ENCODE assay signal across 22 cellular contexts in genomic region chr7:73967832-73968295, GRCh38.
"Had no signal": no experiment of that assay in that cellular context is flagged by ENCODE, and none has a peak within 500 bp of the region (broad histone marks: within the 10 kb centered on the region; RNA-seq: fewer than 3 reads in every experiment).

No MANE protein-coding gene starts in this region.

- H3K4me3 Mint-ChIP-seq: activated B cell treated with CpG ODN at 0.5 μM for 24 hours; activated CD4-positive, alpha-beta T cell treated with anti-CD3 and anti-CD28 coated beads for 36 hours; activated naive CD4-positive, alpha-beta T cell treated with anti-CD3 and anti-CD28 coated beads, Interleukin-2, amount 50 U/mL, for 24 hours; brain; dendritic cell treated with granulocyte-macrophage colony-stimulating factor and Interleukin-4, amounts not matched to agents 40 ng/mL and 50 ng/mL, for 4 days; mesothelial cell of epicardium; naive thymus-derived CD8-positive, alpha-beta T cell; T-helper 17 cell had no signal

- H3K36me3 ChIP-seq: pancreas, upper lobe of left lung had no signal

- H3K4me1 Mint-ChIP-seq: activated CD4-positive, alpha-beta T cell treated with anti-CD3 and anti-CD28 coated beads for 36 hours; activated naive CD4-positive, alpha-beta T cell treated with anti-CD3 and anti-CD28 coated beads, Interleukin-2, amount 50 U/mL, for 24 hours; mesothelial cell of epicardium; naive thymus-derived CD8-positive, alpha-beta T cell had no signal

- H3K4me3 ChIP-seq: lung, pancreas, upper lobe of left lung had no signal

- H3K9me3 ChIP-seq: pancreas had no signal

- H3K27ac Mint-ChIP-seq: activated B cell treated with CpG ODN at 0.5 μM for 24 hours; activated CD4-positive, alpha-beta T cell treated with anti-CD3 and anti-CD28 coated beads for 36 hours; activated naive CD4-positive, alpha-beta T cell treated with anti-CD3 and anti-CD28 coated beads, Interleukin-2, amount 50 U/mL, for 24 hours; dendritic cell treated with granulocyte-macrophage colony-stimulating factor and Interleukin-4, amounts not matched to agents 40 ng/mL and 50 ng/mL, for 4 days; naive thymus-derived CD8-positive, alpha-beta T cell; T-helper 17 cell had no signal

- H3K27me3 Mint-ChIP-seq: activated B cell treated with CpG ODN at 0.5 μM for 24 hours; activated CD4-positive, alpha-beta T cell treated with anti-CD3 and anti-CD28 coated beads for 36 hours; brain had no signal

- H3K4me1 ChIP-seq: pancreas, upper lobe of left lung had no signal

- ATAC-seq: activated CD4-positive, alpha-beta T cell treated with anti-CD3 and anti-CD28 coated beads for 36 hours; left lobe of liver; naive thymus-derived CD8-positive, alpha-beta T cell; pancreas; right cardiac atrium; T-helper 17 cell had no signal

- H3K27ac ChIP-seq: pancreas, upper lobe of left lung had no signal

- DNase-seq: activated B cell treated with CpG ODN at 0.5 μM for 24 hours; activated CD4-positive, alpha-beta T cell treated with anti-CD3 and anti-CD28 coated beads for 36 hours; activated CD4-positive, alpha-beta T cell treated with anti-CD3 and anti-CD28 coated beads, Interleukin-2, amount 50 U/mL, for 4 hours; activated gamma-delta T cell treated with Interleukin-2 at 50 U/mL for 16 hours; activated T-cell treated with anti-CD3 and anti-CD28 coated beads, Interleukin-2, amount 50 U/mL, for 1 hour; anterior cingulate cortex; caudate nucleus; effector CD8-positive, alpha-beta T cell; naive thymus-derived CD8-positive, alpha-beta T cell; pancreas; small intestine; stimulated activated CD4-positive, alpha-beta T cell treated with anti-CD3 and anti-CD28 coated beads, Interleukin-2, amount 100 ng/mL, for 48 hours; stimulated activated naive CD4-positive, alpha-beta T cell; T-helper 17 cell had no signal

- H3K36me3 Mint-ChIP-seq: brain had no signal

- FAIRE-seq: pancreas, small intestine had no signal

- H3K27me3 ChIP-seq: pancreas, upper lobe of left lung had no signal
